Comparison of ENCODE assay signal across 2 cellular contexts in the genomic region with DNA sequence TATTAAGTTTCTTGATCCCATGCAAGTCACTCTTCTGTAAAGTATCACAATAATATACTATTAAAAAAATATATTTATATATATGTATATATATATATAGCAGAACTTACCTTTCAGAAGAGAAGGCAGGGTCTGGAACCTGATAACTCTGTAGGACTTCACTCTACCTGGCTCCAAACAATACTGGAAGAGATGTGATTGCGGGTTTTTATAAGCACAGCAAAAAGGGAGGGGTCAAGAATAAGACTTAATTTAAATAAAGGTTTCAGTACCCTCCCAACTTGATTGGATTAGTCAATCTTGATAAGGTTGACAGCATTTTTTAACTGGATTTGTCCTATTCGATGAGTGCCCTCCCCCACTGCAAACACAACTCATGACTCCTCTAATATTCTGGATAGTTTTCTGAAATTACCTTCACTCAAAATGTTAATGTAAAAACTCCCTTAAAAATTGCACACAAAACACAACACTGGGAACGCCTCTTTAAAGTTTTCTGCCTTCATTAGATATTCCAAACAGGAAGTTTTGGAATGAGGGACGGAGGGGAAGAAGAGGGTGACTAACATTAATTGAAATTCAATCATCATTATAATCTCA.
A peak's percentile ranks its signal among the peaks of the same experiment; 100 is the strongest.
TF ChIP-seq lines count a peak whose summit lies in the region.

No MANE protein-coding gene starts in this region.

TF ChIP-seq in liver, 16 proteins besides CTCF, POLR2A, EP300 and RAD21:
- TF ChIP-seq TAF1 (conservative IDR thresholded peaks at IDR 0.05) = peak; percentile 32
- TF ChIP-seq, protein P1, sequence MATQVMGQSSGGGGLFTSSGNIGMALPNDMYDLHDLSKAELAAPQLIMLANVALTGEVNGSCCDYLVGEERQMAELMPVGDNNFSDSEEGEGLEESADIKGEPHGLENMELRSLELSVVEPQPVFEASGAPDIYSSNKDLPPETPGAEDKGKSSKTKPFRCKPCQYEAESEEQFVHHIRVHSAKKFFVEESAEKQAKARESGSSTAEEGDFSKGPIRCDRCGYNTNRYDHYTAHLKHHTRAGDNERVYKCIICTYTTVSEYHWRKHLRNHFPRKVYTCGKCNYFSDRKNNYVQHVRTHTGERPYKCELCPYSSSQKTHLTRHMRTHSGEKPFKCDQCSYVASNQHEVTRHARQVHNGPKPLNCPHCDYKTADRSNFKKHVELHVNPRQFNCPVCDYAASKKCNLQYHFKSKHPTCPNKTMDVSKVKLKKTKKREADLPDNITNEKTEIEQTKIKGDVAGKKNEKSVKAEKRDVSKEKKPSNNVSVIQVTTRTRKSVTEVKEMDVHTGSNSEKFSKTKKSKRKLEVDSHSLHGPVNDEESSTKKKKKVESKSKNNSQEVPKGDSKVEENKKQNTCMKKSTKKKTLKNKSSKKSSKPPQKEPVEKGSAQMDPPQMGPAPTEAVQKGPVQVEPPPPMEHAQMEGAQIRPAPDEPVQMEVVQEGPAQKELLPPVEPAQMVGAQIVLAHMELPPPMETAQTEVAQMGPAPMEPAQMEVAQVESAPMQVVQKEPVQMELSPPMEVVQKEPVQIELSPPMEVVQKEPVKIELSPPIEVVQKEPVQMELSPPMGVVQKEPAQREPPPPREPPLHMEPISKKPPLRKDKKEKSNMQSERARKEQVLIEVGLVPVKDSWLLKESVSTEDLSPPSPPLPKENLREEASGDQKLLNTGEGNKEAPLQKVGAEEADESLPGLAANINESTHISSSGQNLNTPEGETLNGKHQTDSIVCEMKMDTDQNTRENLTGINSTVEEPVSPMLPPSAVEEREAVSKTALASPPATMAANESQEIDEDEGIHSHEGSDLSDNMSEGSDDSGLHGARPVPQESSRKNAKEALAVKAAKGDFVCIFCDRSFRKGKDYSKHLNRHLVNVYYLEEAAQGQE (IDR thresholded peaks at IDR 0.05) = no peak
TF ChIP-seq in liver: peak in this region for 1.

TF ChIP-seq in SK-N-SH, 30 proteins besides CTCF, POLR2A, EP300 and RAD21:
- no peak for TF ChIP-seq NRF1 (IDR thresholded peaks at IDR 0.05; ENCODE audit: low read depth, low read length)
- TF ChIP-seq, protein P2, sequence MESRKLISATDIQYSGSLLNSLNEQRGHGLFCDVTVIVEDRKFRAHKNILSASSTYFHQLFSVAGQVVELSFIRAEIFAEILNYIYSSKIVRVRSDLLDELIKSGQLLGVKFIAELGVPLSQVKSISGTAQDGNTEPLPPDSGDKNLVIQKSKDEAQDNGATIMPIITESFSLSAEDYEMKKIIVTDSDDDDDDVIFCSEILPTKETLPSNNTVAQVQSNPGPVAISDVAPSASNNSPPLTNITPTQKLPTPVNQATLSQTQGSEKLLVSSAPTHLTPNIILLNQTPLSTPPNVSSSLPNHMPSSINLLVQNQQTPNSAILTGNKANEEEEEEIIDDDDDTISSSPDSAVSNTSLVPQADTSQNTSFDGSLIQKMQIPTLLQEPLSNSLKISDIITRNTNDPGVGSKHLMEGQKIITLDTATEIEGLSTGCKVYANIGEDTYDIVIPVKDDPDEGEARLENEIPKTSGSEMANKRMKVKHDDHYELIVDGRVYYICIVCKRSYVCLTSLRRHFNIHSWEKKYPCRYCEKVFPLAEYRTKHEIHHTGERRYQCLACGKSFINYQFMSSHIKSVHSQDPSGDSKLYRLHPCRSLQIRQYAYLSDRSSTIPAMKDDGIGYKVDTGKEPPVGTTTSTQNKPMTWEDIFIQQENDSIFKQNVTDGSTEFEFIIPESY (IDR thresholded peaks at IDR 0.05; ENCODE audit: borderline replicate concordance, low read depth) = no peak
- TF ChIP-seq CHD2 (IDR thresholded peaks at IDR 0.05; ENCODE audit: low read length, partially characterized antibody) = no peak
- no peak for TF ChIP-seq FOSL2 (IDR thresholded peaks at IDR 0.05; ENCODE audit: borderline replicate concordance, low read depth)
- TF ChIP-seq, protein P3, sequence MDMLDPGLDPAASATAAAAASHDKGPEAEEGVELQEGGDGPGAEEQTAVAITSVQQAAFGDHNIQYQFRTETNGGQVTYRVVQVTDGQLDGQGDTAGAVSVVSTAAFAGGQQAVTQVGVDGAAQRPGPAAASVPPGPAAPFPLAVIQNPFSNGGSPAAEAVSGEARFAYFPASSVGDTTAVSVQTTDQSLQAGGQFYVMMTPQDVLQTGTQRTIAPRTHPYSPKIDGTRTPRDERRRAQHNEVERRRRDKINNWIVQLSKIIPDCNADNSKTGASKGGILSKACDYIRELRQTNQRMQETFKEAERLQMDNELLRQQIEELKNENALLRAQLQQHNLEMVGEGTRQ (IDR thresholded peaks at IDR 0.05; ENCODE audit: borderline replicate concordance, low read depth, low read length) = no peak
- no peak for TF ChIP-seq YY1 (IDR thresholded peaks at IDR 0.05; ENCODE audit: low read depth)
